8 cellular contexts compared by ENCODE assay signal in the genomic region with DNA sequence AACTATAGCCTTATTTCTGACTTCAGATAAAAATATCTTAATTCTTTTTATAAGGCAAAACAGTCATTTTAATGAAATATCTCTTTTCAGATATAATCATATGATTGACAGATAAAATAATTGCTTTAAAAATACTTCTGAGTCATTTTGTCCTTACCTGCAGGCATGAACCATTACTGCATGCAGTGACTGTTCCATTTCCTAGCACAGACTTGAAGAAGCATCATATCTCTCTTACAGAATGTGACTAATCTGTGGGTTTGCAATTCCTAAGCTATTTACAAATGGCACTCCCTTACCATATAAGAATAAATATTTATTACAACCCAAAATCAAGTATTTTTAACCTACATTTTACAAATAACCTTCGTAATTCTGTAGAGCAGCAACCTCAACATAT.
DNase-seq lines count a peak whose midpoint lies in the region; ATAC-seq, FAIRE-seq and TF ChIP-seq lines count a peak whose summit lies in the region.

No MANE protein-coding gene starts in this region.

- H3K27ac ChIP-seq in A549 (peak overlapping the region; percentile 66 to 76), epithelial cell of prostate (peak overlapping the region; percentile 90), trophoblast cell (ENCODE audit: low read depth, low read length) (no peak overlapping the region)

- no peak overlapping the region for H3K18ac ChIP-seq in trophoblast cell (ENCODE audit: low read length)

- no peak overlapping the region for H2BK12ac ChIP-seq in trophoblast cell (ENCODE audit: low read length)

- H3K27me3 Mint-ChIP-seq in WTC11 (ENCODE audit: low read depth) (no peaks in the 10 kb centered on the region), progenitor cell of endocrine pancreas (no peaks in the 10 kb centered on the region)

- H3K36me3 Mint-ChIP-seq in WTC11, result no peaks in the 10 kb centered on the region
- H3K36me3 Mint-ChIP-seq in progenitor cell of endocrine pancreas (ENCODE audit: insufficient read depth), result no peaks in the 10 kb centered on the region

- H4K91ac ChIP-seq in trophoblast cell (ENCODE audit: low read depth, low read length), result no peak overlapping the region

- peaks cover 25% of the 10 kb centered on the region; the same call in 2 of the 3 replicates for H3K4me1 ChIP-seq in A549
- no peaks in the 10 kb centered on the region for H3K4me1 ChIP-seq in trophoblast cell (ENCODE audit: control insufficient read depth in 1 of 2, insufficient read depth in 2 of 2, low read length in 2 of 2)

- CTCF ChIA-PET in A549 (lab: Yijun Ruan, JAX), result interaction anchor here (1.5 to 1.7 kb wide), 2 partner anchors 11 to 81 kb away, joined by 4 read pairs; no protein-coding TSS in a partner anchor
- CTCF ChIA-PET in WTC11 (lab: Charles Lee), result interaction anchor here (0.7 to 0.8 kb wide), 2 partner anchors 11 to 40 kb away, joined by 3 to 4 read pairs; no protein-coding TSS in a partner anchor

- TF ChIP-seq CTCF in A549 (IDR thresholded peaks at IDR 0.05), result no peak
- TF ChIP-seq CTCF in WTC11 (IDR thresholded peaks at IDR 0.05), result no peak
- no peak for TF ChIP-seq CTCF in progenitor cell of endocrine pancreas (IDR thresholded peaks at IDR 0.05; ENCODE audit: unreplicated experiment)

- H3K4me2 ChIP-seq in A549, result peak overlapping the region; percentile 80
- H3K4me2 ChIP-seq in trophoblast cell (ENCODE audit: low read length), result no peak overlapping the region

- H3K4me3 ChIP-seq in A549 (peak overlapping the region; percentile 37), trophoblast cell (ENCODE audit: low read depth, low read length) (no peak overlapping the region)

- H3K9me3 ChIP-seq in A549, result no peaks in the 10 kb centered on the region
- H3K9me3 ChIP-seq in trophoblast cell (ENCODE audit: insufficient read depth, low read depth, low read length), result no peaks in the 10 kb centered on the region

- no peak for TF ChIP-seq EP300 in A549 (IDR thresholded peaks at IDR 0.05)

- ATAC-seq in A549 (peak; percentile 67 to 70; a peak in 5 of 6 replicates), GM19395 (IDR thresholded peaks at IDR 0.05; ENCODE audit: unreplicated experiment) (peak; percentile 50), WTC11 (no peak), GM21786 (IDR thresholded peaks at IDR 0.05; ENCODE audit: unreplicated experiment) (no peak)

- no peak overlapping the region for H4K8ac ChIP-seq in trophoblast cell (ENCODE audit: low read depth, low read length)

- POLR2A ChIA-PET in A549 (lab: Yijun Ruan, JAX) (interaction anchor here (1.2 to 1.3 kb wide), 2 partner anchors 120 to 1017 kb away, joined by 3 to 4 read pairs; a partner anchor contains a TSS), WTC11 (lab: Charles Lee) (no interaction called here)

- H2AFZ ChIP-seq in trophoblast cell (ENCODE audit: insufficient read depth, low read length, poor library complexity), result no peak overlapping the region

- H3K27me3 ChIP-seq in trophoblast cell (ENCODE audit: insufficient read depth, low read length), result no peaks in the 10 kb centered on the region

- no peak overlapping the region for H3K9ac ChIP-seq in trophoblast cell (ENCODE audit: low read length)

- H3K4me1 Mint-ChIP-seq in WTC11 (peaks cover 38% of the 10 kb centered on the region), progenitor cell of endocrine pancreas (ENCODE audit: low read depth) (peaks cover 23% of the 10 kb centered on the region)

- H3K14ac ChIP-seq in trophoblast cell (ENCODE audit: low read length), result no peak overlapping the region

- no peak for FAIRE-seq in A549 (lab: Jason Lieb, UNC)

- H3K9me3 Mint-ChIP-seq in WTC11, result no peaks in the 10 kb centered on the region
- H3K9me3 Mint-ChIP-seq in progenitor cell of endocrine pancreas (ENCODE audit: low read depth), result no peaks in the 10 kb centered on the region

- H2AK5ac ChIP-seq in trophoblast cell (ENCODE audit: low read length), result no peak overlapping the region

- H4K12ac ChIP-seq in trophoblast cell (ENCODE audit: low read depth, low read length), result no peak overlapping the region

- DNase-seq in A549 (ENCODE audit: low read depth in 1 of 2, low spot score in 1 of 2) (peak; percentile 32 to 35), RPMI8226 (peak; percentile 21), epithelial cell of prostate (ENCODE audit: low read depth, low spot score) (peak; percentile 79), trophoblast cell (peak; percentile 58 to 83), WTC11 (ENCODE audit: low spot score) (no peak), progenitor cell of endocrine pancreas (ENCODE audit: low spot score, unreplicated experiment) (no peak)

- WGBS in A549 (ENCODE audit: missing lambda C conversion rate), result 49% methylated on average over 1 of the region's 1 CpG
- no CpG with 5 or more reads among the region's 1 CpG for WGBS in trophoblast cell (ENCODE audit: extremely low coverage, insufficient coverage, insufficient read length)

- no peak overlapping the region for H2BK120ac ChIP-seq in trophoblast cell (ENCODE audit: insufficient read depth, low read length, poor library complexity)

- no peak overlapping the region for H3K23ac ChIP-seq in trophoblast cell (ENCODE audit: low read length)

- H3K4me3 Mint-ChIP-seq in WTC11 (no peak overlapping the region), progenitor cell of endocrine pancreas (ENCODE audit: low read depth) (no peak overlapping the region)

- no peak overlapping the region for H2BK5ac ChIP-seq in trophoblast cell (ENCODE audit: low read depth, low read length, poor library complexity)

- no peaks in the 10 kb centered on the region for H3K79me1 ChIP-seq in trophoblast cell (ENCODE audit: low read length)

- H3K27ac Mint-ChIP-seq in WTC11 (no peak overlapping the region), progenitor cell of endocrine pancreas (no peak overlapping the region)

- no peak overlapping the region for H3K4ac ChIP-seq in trophoblast cell (ENCODE audit: low read depth, low read length)

- no peak for TF ChIP-seq RAD21 in A549 (conservative IDR thresholded peaks at IDR 0.05 in 1 of 2, IDR thresholded peaks at IDR 0.05 in 1 of 2)

- TF ChIP-seq POLR2A in A549 (IDR thresholded peaks at IDR 0.05; ENCODE audit: low read length), result no peak

- no peaks in the 10 kb centered on the region for H3K79me2 ChIP-seq in trophoblast cell (ENCODE audit: control insufficient read depth, insufficient read depth, low read length, poor library complexity)

- no peaks in the 10 kb centered on the region for H3K36me3 ChIP-seq in trophoblast cell (ENCODE audit: control insufficient read depth in 1 of 2, insufficient read depth in 2 of 2, low read length in 2 of 2)

TF ChIP-seq in A549, 52 proteins besides CTCF, POLR2A, EP300 and RAD21:
- TF ChIP-seq, protein P1, sequence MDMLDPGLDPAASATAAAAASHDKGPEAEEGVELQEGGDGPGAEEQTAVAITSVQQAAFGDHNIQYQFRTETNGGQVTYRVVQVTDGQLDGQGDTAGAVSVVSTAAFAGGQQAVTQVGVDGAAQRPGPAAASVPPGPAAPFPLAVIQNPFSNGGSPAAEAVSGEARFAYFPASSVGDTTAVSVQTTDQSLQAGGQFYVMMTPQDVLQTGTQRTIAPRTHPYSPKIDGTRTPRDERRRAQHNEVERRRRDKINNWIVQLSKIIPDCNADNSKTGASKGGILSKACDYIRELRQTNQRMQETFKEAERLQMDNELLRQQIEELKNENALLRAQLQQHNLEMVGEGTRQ (IDR thresholded peaks at IDR 0.05), result no peak
- TF ChIP-seq SMC3 (IDR thresholded peaks at IDR 0.05) (no peak), FOSB (CRISPR knock-in tag; IDR thresholded peaks at IDR 0.05) (no peak), GATA3 (IDR thresholded peaks at IDR 0.05; ENCODE audit: borderline replicate concordance) (no peak), SREBF2 (IDR thresholded peaks at IDR 0.05) (no peak)
TF ChIP-seq in A549: peak in this region for 0.

TF ChIP-seq in WTC11, 78 proteins besides CTCF, POLR2A, EP300 and RAD21 (continues in another document):
- TF ChIP-seq, protein P2, sequence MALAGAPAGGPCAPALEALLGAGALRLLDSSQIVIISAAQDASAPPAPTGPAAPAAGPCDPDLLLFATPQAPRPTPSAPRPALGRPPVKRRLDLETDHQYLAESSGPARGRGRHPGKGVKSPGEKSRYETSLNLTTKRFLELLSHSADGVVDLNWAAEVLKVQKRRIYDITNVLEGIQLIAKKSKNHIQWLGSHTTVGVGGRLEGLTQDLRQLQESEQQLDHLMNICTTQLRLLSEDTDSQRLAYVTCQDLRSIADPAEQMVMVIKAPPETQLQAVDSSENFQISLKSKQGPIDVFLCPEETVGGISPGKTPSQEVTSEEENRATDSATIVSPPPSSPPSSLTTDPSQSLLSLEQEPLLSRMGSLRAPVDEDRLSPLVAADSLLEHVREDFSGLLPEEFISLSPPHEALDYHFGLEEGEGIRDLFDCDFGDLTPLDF (CRISPR knock-in tag; IDR thresholded peaks at IDR 0.05), result no peak
- TF ChIP-seq, protein P3, sequence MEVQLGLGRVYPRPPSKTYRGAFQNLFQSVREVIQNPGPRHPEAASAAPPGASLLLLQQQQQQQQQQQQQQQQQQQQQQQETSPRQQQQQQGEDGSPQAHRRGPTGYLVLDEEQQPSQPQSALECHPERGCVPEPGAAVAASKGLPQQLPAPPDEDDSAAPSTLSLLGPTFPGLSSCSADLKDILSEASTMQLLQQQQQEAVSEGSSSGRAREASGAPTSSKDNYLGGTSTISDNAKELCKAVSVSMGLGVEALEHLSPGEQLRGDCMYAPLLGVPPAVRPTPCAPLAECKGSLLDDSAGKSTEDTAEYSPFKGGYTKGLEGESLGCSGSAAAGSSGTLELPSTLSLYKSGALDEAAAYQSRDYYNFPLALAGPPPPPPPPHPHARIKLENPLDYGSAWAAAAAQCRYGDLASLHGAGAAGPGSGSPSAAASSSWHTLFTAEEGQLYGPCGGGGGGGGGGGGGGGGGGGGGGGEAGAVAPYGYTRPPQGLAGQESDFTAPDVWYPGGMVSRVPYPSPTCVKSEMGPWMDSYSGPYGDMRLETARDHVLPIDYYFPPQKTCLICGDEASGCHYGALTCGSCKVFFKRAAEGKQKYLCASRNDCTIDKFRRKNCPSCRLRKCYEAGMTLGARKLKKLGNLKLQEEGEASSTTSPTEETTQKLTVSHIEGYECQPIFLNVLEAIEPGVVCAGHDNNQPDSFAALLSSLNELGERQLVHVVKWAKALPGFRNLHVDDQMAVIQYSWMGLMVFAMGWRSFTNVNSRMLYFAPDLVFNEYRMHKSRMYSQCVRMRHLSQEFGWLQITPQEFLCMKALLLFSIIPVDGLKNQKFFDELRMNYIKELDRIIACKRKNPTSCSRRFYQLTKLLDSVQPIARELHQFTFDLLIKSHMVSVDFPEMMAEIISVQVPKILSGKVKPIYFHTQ (CRISPR knock-in tag; IDR thresholded peaks at IDR 0.05), result no peak

Comparison
In these comparisons a context has a peak if more than half of its experiments do, and no peak if none do; other contexts are left out.
1. ATAC-seq: peak in A549 (2 of 2) and GM19395 (single experiment); none in WTC11 (single experiment) and GM21786 (single experiment).
2. DNase-seq: peak in A549 (2 of 2), RPMI8226 (single experiment), epithelial cell of prostate (single experiment) and trophoblast cell (2 of 2); none in WTC11 (single experiment) and progenitor cell of endocrine pancreas (single experiment).